In genomic region chr2:111676423-111676822, GRCh38 we compare ENCODE assay signal across 27 cellular contexts.
A peak's percentile ranks its signal among the peaks of the same experiment; 100 is the strongest.
DNase-seq lines count a peak whose midpoint lies in the region; ATAC-seq and TF ChIP-seq lines count a peak whose summit lies in the region.
"Had no signal": no experiment of that assay in that cellular context is flagged by ENCODE, and none has a peak within 500 bp of the region (broad histone marks: within the 10 kb centered on the region; RNA-seq: fewer than 3 reads in every experiment).

No MANE protein-coding gene starts in this region.

- DNase-seq in AG08395 (ENCODE audit: low spot score) (peak; percentile 50), HCEC 1CT (peak; percentile 71), RPMI7951 (ENCODE audit: low read depth) (peak; percentile 54), fibroblast of villous mesenchyme (ENCODE audit: low read depth) (peak; percentile 70), left ventricle myocardium inferior (no peak), SIG-M5 (lab: John Stamatoyannopoulos, UW) (no peak)
- DNase-seq: activated B cell treated with CpG ODN at 0.5 μM for 24 hours; activated CD4-positive, alpha-beta T cell treated with anti-CD3 and anti-CD28 coated beads, Interleukin-2, amount 50 U/mL, for 1 hour; activated gamma-delta T cell treated with Interleukin-2 at 50 U/mL for 16 hours; activated T-cell treated with anti-CD3 and anti-CD28 coated beads, Interleukin-2, amount 50 U/mL, for 4 hours; central memory CD4-positive, alpha-beta T cell; DMS153; glutamatergic neuron; NCI-H1105; NCI-H1930; NCI-H2227 treated with DMSO at 0.1 percent for 48 hours; NCI-H526; PC-3; SK-N-SH; stimulated activated CD4-positive, alpha-beta T cell treated with anti-CD3 and anti-CD28 coated beads, Interleukin-1b, Interleukin-23, amount 100 ng/mL, for 48 hours; stimulated activated naive CD4-positive, alpha-beta T cell treated with Interleukin-2 at 50 U/mL for 16 hours; testis had no signal

- H3K36me3 ChIP-seq in left ventricle myocardium inferior = no peaks in the 10 kb centered on the region
- H3K36me3 ChIP-seq: esophagus muscularis mucosa, right atrium auricular region had no signal

- no peaks in the 10 kb centered on the region for H3K9me3 ChIP-seq in left ventricle myocardium inferior (replicated peaks)
- H3K9me3 ChIP-seq: esophagus muscularis mucosa, right atrium auricular region, SK-N-SH, testis had no signal

- intact Hi-C loops in left ventricle myocardium inferior (cut with micrococcal nuclease) = no loop called here

- TF ChIP-seq CTCF in fibroblast of villous mesenchyme (IDR thresholded peaks at IDR 0.05; ENCODE audit: insufficient read depth, low read depth, low read length) (no peak), left ventricle myocardium inferior (IDR thresholded peaks at IDR 0.05; ENCODE audit: borderline replicate concordance) (no peak)

- peaks cover 3% of the 10 kb centered on the region for H3K27me3 ChIP-seq in left ventricle myocardium inferior (ENCODE audit: low read depth)
- H3K27me3 ChIP-seq: esophagus muscularis mucosa, right atrium auricular region, testis had no signal

- no peak overlapping the region for H3K4me3 ChIP-seq in fibroblast of villous mesenchyme (ENCODE audit: low read depth, low read length)
- no peak overlapping the region for H3K4me3 ChIP-seq in left ventricle myocardium inferior
- H3K4me3 ChIP-seq: esophagus muscularis mucosa, right atrium auricular region, smooth muscle cell, testis had no signal

- ATAC-seq in HG02642 (IDR thresholded peaks at IDR 0.05; ENCODE audit: poor library complexity, unreplicated experiment) (no peak), GM21381 (IDR thresholded peaks at IDR 0.05; ENCODE audit: unreplicated experiment) (no peak)
- ATAC-seq: activated T-cell treated with anti-CD3 and anti-CD28 coated beads, Interleukin-2, amount 50 U/mL, for 4 hours; PC-3 had no signal

- H3K27ac ChIP-seq in left ventricle myocardium inferior (replicated peaks) = no peak overlapping the region
- H3K27ac ChIP-seq: esophagus muscularis mucosa, testis had no signal

- no peaks in the 10 kb centered on the region for H3K4me1 ChIP-seq in left ventricle myocardium inferior
- H3K4me1 ChIP-seq: right atrium auricular region, testis had no signal

Comparison
In these comparisons a context has a peak if more than half of its experiments do, and no peak if none do; other contexts are left out.
1. DNase-seq: peak in AG08395 (single experiment), HCEC 1CT (single experiment), RPMI7951 (single experiment) and fibroblast of villous mesenchyme (single experiment); none in left ventricle myocardium inferior (single experiment) and SIG-M5 (single experiment).